In genomic region chr19:5460748-5461147, GRCh38 we compare ENCODE assay signal across 2 cellular contexts.
A peak's percentile ranks its signal among the peaks of the same experiment; 100 is the strongest.
TF ChIP-seq lines count a peak whose summit lies in the region.

No MANE protein-coding gene starts in this region.

TF ChIP-seq in HepG2, 621 proteins besides CTCF, POLR2A, EP300 and RAD21:
- TF ChIP-seq NFYC (CRISPR knock-in tag; IDR thresholded peaks at IDR 0.05) (peak; percentile 69), USF2 (IDR thresholded peaks at IDR 0.05; ENCODE audit: low read depth, low read length) (peak; percentile 72), USF2 (CRISPR knock-in tag; IDR thresholded peaks at IDR 0.05; ENCODE audit: borderline replicate concordance) (peak; percentile 73; the same call in 1 of the 2 replicates), NFYB (CRISPR knock-in tag; IDR thresholded peaks at IDR 0.05) (peak; percentile 59), RAD51 (IDR thresholded peaks at IDR 0.05; ENCODE audit: borderline replicate concordance) (peak; percentile 37; the same call in 1 of the 2 replicates)
- TF ChIP-seq, protein P1, sequence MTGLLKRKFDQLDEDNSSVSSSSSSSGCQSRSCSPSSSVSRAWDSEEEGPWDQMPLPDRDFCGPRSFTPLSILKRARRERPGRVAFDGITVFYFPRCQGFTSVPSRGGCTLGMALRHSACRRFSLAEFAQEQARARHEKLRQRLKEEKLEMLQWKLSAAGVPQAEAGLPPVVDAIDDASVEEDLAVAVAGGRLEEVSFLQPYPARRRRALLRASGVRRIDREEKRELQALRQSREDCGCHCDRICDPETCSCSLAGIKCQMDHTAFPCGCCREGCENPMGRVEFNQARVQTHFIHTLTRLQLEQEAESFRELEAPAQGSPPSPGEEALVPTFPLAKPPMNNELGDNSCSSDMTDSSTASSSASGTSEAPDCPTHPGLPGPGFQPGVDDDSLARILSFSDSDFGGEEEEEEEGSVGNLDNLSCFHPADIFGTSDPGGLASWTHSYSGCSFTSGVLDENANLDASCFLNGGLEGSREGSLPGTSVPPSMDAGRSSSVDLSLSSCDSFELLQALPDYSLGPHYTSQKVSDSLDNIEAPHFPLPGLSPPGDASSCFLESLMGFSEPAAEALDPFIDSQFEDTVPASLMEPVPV (CRISPR knock-in tag; IDR thresholded peaks at IDR 0.05): no peak

TF ChIP-seq in K562, 482 proteins besides CTCF, POLR2A, EP300 and RAD21 (continues in another document):
- TF ChIP-seq ARNT (IDR thresholded peaks at IDR 0.05) (no peak), PRPF4 (IDR thresholded peaks at IDR 0.05; ENCODE audit: insufficient read depth, low read depth, low read length, poor library complexity, severe bottlenecking) (no peak), TOE1 (IDR thresholded peaks at IDR 0.05; ENCODE audit: borderline replicate concordance) (peak; percentile 86; the same call in 1 of the 2 replicates), TOE1 (CRISPR knock-in tag; IDR thresholded peaks at IDR 0.05; ENCODE audit: borderline replicate concordance, low read depth) (no peak), RAD51 (IDR thresholded peaks at IDR 0.05; ENCODE audit: borderline replicate concordance, low read depth) (peak; percentile 91), ZNF274 (IDR thresholded peaks at IDR 0.05; ENCODE audit: borderline replicate concordance, low read depth, low read length) (no peak), E2F3 (CRISPR knock-in tag; IDR thresholded peaks at IDR 0.05) (no peak), RREB1 (CRISPR knock-in tag; IDR thresholded peaks at IDR 0.05) (no peak), ZNF589 (CRISPR knock-in tag; IDR thresholded peaks at IDR 0.05; ENCODE audit: low read depth) (no peak), E2F4 (CRISPR knock-in tag; IDR thresholded peaks at IDR 0.05; ENCODE audit: low read depth) (no peak), SMAD3 (CRISPR knock-in tag; conservative IDR thresholded peaks at IDR 0.05) (no peak), NFATC3 (IDR thresholded peaks at IDR 0.05) (no peak), TCF3 (CRISPR knock-in tag; IDR thresholded peaks at IDR 0.05) (no peak), FOXM1 (IDR thresholded peaks at IDR 0.05; ENCODE audit: low read depth) (no peak), FOXM1 (CRISPR knock-in tag; IDR thresholded peaks at IDR 0.05; ENCODE audit: low read depth) (no peak), L3MBTL2 (IDR thresholded peaks at IDR 0.05) (peak; percentile 64), ZNF717 (CRISPR knock-in tag; IDR thresholded peaks at IDR 0.05) (no peak), MYNN (IDR thresholded peaks at IDR 0.05) (no peak), MYNN (CRISPR knock-in tag; IDR thresholded peaks at IDR 0.05) (no peak), XRCC3 (IDR thresholded peaks at IDR 0.05) (no peak), ZNF507 (tag; conservative IDR thresholded peaks at IDR 0.05) (no peak), RBM25 (IDR thresholded peaks at IDR 0.05; ENCODE audit: low read depth, low read length, severe bottlenecking) (peak; percentile 41), MAFG (tag; conservative IDR thresholded peaks at IDR 0.05) (no peak), KLF10 (CRISPR knock-in tag; IDR thresholded peaks at IDR 0.05) (no peak), HMG20B (CRISPR knock-in tag; IDR thresholded peaks at IDR 0.05) (no peak), CBFA2T2 (conservative IDR thresholded peaks at IDR 0.05) (peak; percentile 62), NFXL1 (CRISPR knock-in tag; IDR thresholded peaks at IDR 0.05) (no peak)
- TF ChIP-seq, protein P2, sequence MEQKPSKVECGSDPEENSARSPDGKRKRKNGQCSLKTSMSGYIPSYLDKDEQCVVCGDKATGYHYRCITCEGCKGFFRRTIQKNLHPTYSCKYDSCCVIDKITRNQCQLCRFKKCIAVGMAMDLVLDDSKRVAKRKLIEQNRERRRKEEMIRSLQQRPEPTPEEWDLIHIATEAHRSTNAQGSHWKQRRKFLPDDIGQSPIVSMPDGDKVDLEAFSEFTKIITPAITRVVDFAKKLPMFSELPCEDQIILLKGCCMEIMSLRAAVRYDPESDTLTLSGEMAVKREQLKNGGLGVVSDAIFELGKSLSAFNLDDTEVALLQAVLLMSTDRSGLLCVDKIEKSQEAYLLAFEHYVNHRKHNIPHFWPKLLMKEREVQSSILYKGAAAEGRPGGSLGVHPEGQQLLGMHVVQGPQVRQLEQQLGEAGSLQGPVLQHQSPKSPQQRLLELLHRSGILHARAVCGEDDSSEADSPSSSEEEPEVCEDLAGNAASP (IDR thresholded peaks at IDR 0.05): no peak
- TF ChIP-seq, protein P3, sequence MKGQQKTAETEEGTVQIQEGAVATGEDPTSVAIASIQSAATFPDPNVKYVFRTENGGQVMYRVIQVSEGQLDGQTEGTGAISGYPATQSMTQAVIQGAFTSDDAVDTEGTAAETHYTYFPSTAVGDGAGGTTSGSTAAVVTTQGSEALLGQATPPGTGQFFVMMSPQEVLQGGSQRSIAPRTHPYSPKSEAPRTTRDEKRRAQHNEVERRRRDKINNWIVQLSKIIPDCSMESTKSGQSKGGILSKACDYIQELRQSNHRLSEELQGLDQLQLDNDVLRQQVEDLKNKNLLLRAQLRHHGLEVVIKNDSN (CRISPR knock-in tag; IDR thresholded peaks at IDR 0.05): peak; percentile 91
- TF ChIP-seq, protein P4, sequence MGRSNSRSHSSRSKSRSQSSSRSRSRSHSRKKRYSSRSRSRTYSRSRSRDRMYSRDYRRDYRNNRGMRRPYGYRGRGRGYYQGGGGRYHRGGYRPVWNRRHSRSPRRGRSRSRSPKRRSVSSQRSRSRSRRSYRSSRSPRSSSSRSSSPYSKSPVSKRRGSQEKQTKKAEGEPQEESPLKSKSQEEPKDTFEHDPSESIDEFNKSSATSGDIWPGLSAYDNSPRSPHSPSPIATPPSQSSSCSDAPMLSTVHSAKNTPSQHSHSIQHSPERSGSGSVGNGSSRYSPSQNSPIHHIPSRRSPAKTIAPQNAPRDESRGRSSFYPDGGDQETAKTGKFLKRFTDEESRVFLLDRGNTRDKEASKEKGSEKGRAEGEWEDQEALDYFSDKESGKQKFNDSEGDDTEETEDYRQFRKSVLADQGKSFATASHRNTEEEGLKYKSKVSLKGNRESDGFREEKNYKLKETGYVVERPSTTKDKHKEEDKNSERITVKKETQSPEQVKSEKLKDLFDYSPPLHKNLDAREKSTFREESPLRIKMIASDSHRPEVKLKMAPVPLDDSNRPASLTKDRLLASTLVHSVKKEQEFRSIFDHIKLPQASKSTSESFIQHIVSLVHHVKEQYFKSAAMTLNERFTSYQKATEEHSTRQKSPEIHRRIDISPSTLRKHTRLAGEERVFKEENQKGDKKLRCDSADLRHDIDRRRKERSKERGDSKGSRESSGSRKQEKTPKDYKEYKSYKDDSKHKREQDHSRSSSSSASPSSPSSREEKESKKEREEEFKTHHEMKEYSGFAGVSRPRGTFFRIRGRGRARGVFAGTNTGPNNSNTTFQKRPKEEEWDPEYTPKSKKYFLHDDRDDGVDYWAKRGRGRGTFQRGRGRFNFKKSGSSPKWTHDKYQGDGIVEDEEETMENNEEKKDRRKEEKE (IDR thresholded peaks at IDR 0.05; ENCODE audit: borderline replicate concordance in 1 of 2, control insufficient read depth in 1 of 2, low read depth in 2 of 2, low read length in 1 of 2): no peak
- TF ChIP-seq, protein P5, sequence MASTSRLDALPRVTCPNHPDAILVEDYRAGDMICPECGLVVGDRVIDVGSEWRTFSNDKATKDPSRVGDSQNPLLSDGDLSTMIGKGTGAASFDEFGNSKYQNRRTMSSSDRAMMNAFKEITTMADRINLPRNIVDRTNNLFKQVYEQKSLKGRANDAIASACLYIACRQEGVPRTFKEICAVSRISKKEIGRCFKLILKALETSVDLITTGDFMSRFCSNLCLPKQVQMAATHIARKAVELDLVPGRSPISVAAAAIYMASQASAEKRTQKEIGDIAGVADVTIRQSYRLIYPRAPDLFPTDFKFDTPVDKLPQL (IDR thresholded peaks at IDR 0.05; ENCODE audit: extremely low read depth, insufficient read length): no peak
- TF ChIP-seq, protein P6, sequence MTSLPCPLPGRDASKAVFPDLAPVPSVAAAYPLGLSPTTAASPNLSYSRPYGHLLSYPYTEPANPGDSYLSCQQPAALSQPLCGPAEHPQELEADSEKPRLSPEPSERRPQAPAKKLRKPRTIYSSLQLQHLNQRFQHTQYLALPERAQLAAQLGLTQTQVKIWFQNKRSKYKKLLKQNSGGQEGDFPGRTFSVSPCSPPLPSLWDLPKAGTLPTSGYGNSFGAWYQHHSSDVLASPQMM (CRISPR knock-in tag; IDR thresholded peaks at IDR 0.05): no peak
- TF ChIP-seq, protein P7, sequence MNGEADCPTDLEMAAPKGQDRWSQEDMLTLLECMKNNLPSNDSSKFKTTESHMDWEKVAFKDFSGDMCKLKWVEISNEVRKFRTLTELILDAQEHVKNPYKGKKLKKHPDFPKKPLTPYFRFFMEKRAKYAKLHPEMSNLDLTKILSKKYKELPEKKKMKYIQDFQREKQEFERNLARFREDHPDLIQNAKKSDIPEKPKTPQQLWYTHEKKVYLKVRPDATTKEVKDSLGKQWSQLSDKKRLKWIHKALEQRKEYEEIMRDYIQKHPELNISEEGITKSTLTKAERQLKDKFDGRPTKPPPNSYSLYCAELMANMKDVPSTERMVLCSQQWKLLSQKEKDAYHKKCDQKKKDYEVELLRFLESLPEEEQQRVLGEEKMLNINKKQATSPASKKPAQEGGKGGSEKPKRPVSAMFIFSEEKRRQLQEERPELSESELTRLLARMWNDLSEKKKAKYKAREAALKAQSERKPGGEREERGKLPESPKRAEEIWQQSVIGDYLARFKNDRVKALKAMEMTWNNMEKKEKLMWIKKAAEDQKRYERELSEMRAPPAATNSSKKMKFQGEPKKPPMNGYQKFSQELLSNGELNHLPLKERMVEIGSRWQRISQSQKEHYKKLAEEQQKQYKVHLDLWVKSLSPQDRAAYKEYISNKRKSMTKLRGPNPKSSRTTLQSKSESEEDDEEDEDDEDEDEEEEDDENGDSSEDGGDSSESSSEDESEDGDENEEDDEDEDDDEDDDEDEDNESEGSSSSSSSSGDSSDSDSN (IDR thresholded peaks at IDR 0.05; ENCODE audit: borderline replicate concordance in 1 of 2, low read depth in 2 of 2, low read length in 2 of 2): no peak
- TF ChIP-seq, protein P8, sequence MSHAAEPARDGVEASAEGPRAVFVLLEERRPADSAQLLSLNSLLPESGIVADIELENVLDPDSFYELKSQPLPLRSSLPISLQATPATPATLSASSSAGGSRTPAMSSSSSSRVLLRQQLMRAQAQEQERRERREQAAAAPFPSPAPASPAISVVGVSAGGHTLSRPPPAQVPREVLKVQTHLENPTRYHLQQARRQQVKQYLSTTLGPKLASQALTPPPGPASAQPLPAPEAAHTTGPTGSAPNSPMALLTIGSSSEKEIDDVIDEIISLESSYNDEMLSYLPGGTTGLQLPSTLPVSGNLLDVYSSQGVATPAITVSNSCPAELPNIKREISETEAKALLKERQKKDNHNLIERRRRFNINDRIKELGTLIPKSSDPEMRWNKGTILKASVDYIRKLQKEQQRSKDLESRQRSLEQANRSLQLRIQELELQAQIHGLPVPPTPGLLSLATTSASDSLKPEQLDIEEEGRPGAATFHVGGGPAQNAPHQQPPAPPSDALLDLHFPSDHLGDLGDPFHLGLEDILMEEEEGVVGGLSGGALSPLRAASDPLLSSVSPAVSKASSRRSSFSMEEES (CRISPR knock-in tag; IDR thresholded peaks at IDR 0.05): peak; percentile 69
